12 cellular contexts compared by ENCODE assay signal in the genomic region with DNA sequence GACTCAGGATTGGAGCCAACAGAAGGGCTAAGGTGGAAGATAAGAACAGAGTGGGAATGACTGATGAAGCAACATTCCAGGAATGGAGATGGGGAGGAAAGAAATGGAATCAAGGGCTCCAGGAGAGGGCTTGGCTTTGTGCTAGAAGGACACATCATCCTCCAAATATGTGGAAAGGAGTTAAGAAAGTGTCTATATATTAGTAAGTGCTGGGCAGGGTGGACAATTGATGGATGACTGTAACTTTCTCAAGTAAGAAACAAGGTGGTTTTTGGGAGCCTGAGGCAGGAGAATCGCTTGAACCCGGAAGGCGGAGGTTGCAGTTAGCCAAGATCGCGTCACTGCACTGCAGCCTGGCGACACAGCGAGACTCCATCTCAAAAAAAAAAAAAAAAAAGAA.
DNase-seq lines count a peak whose midpoint lies in the region; ATAC-seq and TF ChIP-seq lines count a peak whose summit lies in the region.
"Had no signal": no experiment of that assay in that cellular context is flagged by ENCODE, and none has a peak within 500 bp of the region (broad histone marks: within the 10 kb centered on the region; RNA-seq: fewer than 3 reads in every experiment).

No MANE protein-coding gene starts in this region.

- TF ChIP-seq CTCF in RWPE2 (IDR thresholded peaks at IDR 0.05; ENCODE audit: poor library complexity, severe bottlenecking): no peak

- H3K4me1 Mint-ChIP-seq in activated T-cell treated with anti-CD3 and anti-CD28 coated beads, Interleukin-2, amount 50 U/mL, for 24 hours (ENCODE audit: low read depth): peaks cover 12% of the 10 kb centered on the region

- H3K9ac ChIP-seq in skeletal muscle satellite cell (ENCODE audit: low read depth, low read length): no peak overlapping the region

- H3K27me3 ChIP-seq in RWPE2 (ENCODE audit: insufficient read depth, poor library complexity, severe bottlenecking): no peaks in the 10 kb centered on the region
- no peaks in the 10 kb centered on the region for H3K27me3 ChIP-seq in skeletal muscle satellite cell (ENCODE audit: control insufficient read depth, insufficient read depth, low read length)
- H3K27me3 ChIP-seq in H7 (ENCODE audit: control insufficient read depth, insufficient read depth, low read length): no peaks in the 10 kb centered on the region
- H3K27me3 ChIP-seq: SJCRH30 had no signal

- H3K4me1 ChIP-seq in RWPE2 (ENCODE audit: insufficient read depth, poor library complexity, severe bottlenecking) (peaks cover 16% of the 10 kb centered on the region), skeletal muscle satellite cell (ENCODE audit: control insufficient read depth, insufficient read depth, low read length) (peaks cover 13% of the 10 kb centered on the region)
- H3K4me1 ChIP-seq: SJCRH30 had no signal

- H3K4me3 Mint-ChIP-seq in activated T-cell treated with anti-CD3 and anti-CD28 coated beads, Interleukin-2, amount 50 U/mL, for 24 hours: no peak overlapping the region
- H3K4me3 Mint-ChIP-seq: stimulated activated memory B cell treated with anti-CD40 and anti-IgM and Interleukin-4, amounts not matched to agents 10 μg/mL and 1 μg/mL and 100 μg/mL, for 72 hours had no signal

- no peak for DNase-seq in activated T-cell treated with anti-CD3 and anti-CD28 coated beads, Interleukin-2, amount 50 U/mL, for 24 hours
- DNase-seq in activated T-cell treated with anti-CD3 and anti-CD28 coated beads for 4 hours: no peak
- DNase-seq in RWPE2 (ENCODE audit: low spot score): peak; percentile 68
- DNase-seq in fibroblast of peridontal ligament (ENCODE audit: extremely low read depth): peak; percentile 59
- DNase-seq in stimulated activated CD4-positive, alpha-beta T cell treated with anti-CD3 and anti-CD28 coated beads, Interleukin-1b, Interleukin-23, amount 100 ng/mL, for 48 hours: no peak
- no peak for DNase-seq in H7
- DNase-seq: effector CD8-positive, alpha-beta T cell; SJCRH30 had no signal

- H3K27me3 Mint-ChIP-seq in activated T-cell treated with anti-CD3 and anti-CD28 coated beads, Interleukin-2, amount 50 U/mL, for 24 hours: no peaks in the 10 kb centered on the region
- H3K27me3 Mint-ChIP-seq: stimulated activated memory B cell treated with anti-CD40 and anti-IgM and Interleukin-4, amounts not matched to agents 10 μg/mL and 1 μg/mL and 100 μg/mL, for 72 hours had no signal

- H3K36me3 ChIP-seq in RWPE2 (ENCODE audit: low read depth): peaks cover 8% of the 10 kb centered on the region
- no peaks in the 10 kb centered on the region for H3K36me3 ChIP-seq in skeletal muscle satellite cell (ENCODE audit: insufficient read depth, low read length)
- H3K36me3 ChIP-seq in H7 (replicated peaks; ENCODE audit: control insufficient read depth, insufficient read depth, low read length): no peaks in the 10 kb centered on the region
- H3K36me3 ChIP-seq: SJCRH30 had no signal

- peaks cover under 1% of the 10 kb centered on the region for H3K9me3 Mint-ChIP-seq in activated T-cell treated with anti-CD3 and anti-CD28 coated beads, Interleukin-2, amount 50 U/mL, for 24 hours
- H3K9me3 Mint-ChIP-seq: GM23338; stimulated activated memory B cell treated with anti-CD40 and anti-IgM and Interleukin-4, amounts not matched to agents 10 μg/mL and 1 μg/mL and 100 μg/mL, for 72 hours had no signal

- ATAC-seq in RWPE2 (ENCODE audit: low read depth) (peak; percentile 99), HG03196 (IDR thresholded peaks at IDR 0.05; ENCODE audit: unreplicated experiment) (no peak)
- ATAC-seq: GM23338; stimulated activated memory B cell treated with anti-CD40 and anti-IgM and Interleukin-4, amounts not matched to agents 10 μg/mL and 1 μg/mL and 100 μg/mL, for 72 hours had no signal

- peak overlapping the region; percentile 87 for H3K27ac ChIP-seq in RWPE2 (ENCODE audit: poor library complexity, severe bottlenecking)

- peak overlapping the region; percentile 78 for H3K4me2 ChIP-seq in skeletal muscle satellite cell (ENCODE audit: low read length)

- H3K36me3 Mint-ChIP-seq in activated T-cell treated with anti-CD3 and anti-CD28 coated beads, Interleukin-2, amount 50 U/mL, for 24 hours (ENCODE audit: low read depth): peaks cover 4% of the 10 kb centered on the region
- H3K36me3 Mint-ChIP-seq: stimulated activated memory B cell treated with anti-CD40 and anti-IgM and Interleukin-4, amounts not matched to agents 10 μg/mL and 1 μg/mL and 100 μg/mL, for 72 hours had no signal

- H3K27ac Mint-ChIP-seq in activated T-cell treated with anti-CD3 and anti-CD28 coated beads, Interleukin-2, amount 50 U/mL, for 24 hours: peak overlapping the region; percentile 6
- H3K27ac Mint-ChIP-seq: GM23338; stimulated activated memory B cell treated with anti-CD40 and anti-IgM and Interleukin-4, amounts not matched to agents 10 μg/mL and 1 μg/mL and 100 μg/mL, for 72 hours had no signal

- H3K9me3 ChIP-seq in RWPE2 (ENCODE audit: severe bottlenecking) (no peaks in the 10 kb centered on the region), skeletal muscle satellite cell (replicated peaks; ENCODE audit: low read length) (no peaks in the 10 kb centered on the region)
- H3K9me3 ChIP-seq: SJCRH30 had no signal

- H3K4me3 ChIP-seq in RWPE2 (ENCODE audit: severe bottlenecking): no peak overlapping the region
- H3K4me3 ChIP-seq in skeletal muscle satellite cell (ENCODE audit: low read length): no peak overlapping the region
- no peak overlapping the region for H3K4me3 ChIP-seq in H7 (ENCODE audit: insufficient read depth, low read depth, low read length)

Comparison
In these comparisons a context has a peak if more than half of its experiments do, and no peak if none do; other contexts are left out.
1. DNase-seq: peak in RWPE2 (single experiment) and fibroblast of peridontal ligament (single experiment); none in activated T-cell treated with anti-CD3 and anti-CD28 coated beads, Interleukin-2, amount 50 U/mL, for 24 hours (single experiment), activated T-cell treated with anti-CD3 and anti-CD28 coated beads for 4 hours (single experiment), stimulated activated CD4-positive, alpha-beta T cell treated with anti-CD3 and anti-CD28 coated beads, Interleukin-1b, Interleukin-23, amount 100 ng/mL, for 48 hours (single experiment) and H7 (single experiment).